Comparison of ENCODE assay signal across 1 cellular context in genomic region chr21:39601194-39601940, GRCh38.
TF ChIP-seq lines count a peak whose summit lies in the region.

No MANE protein-coding gene starts in this region.

TF ChIP-seq in K562, 482 proteins besides CTCF, POLR2A, EP300 and RAD21:
- TF ChIP-seq ZBTB40 (IDR thresholded peaks at IDR 0.05) (no peak), ZBTB40 (CRISPR knock-in tag; IDR thresholded peaks at IDR 0.05) (no peak), KAT2B (IDR thresholded peaks at IDR 0.05; ENCODE audit: low read depth, low read length) (no peak), E2F6 (IDR thresholded peaks at IDR 0.05; ENCODE audit: borderline replicate concordance in 1 of 2, extremely low read depth in 1 of 2, insufficient read depth in 1 of 2, insufficient read length in 1 of 2, low read depth in 1 of 2, low read length in 1 of 2, poor library complexity in 1 of 2, severe bottlenecking in 1 of 2) (no peak), MIER1 (IDR thresholded peaks at IDR 0.05; ENCODE audit: low read depth) (no peak), NFRKB (IDR thresholded peaks at IDR 0.05; ENCODE audit: low read depth) (no peak), BRF1 (IDR thresholded peaks at IDR 0.05; ENCODE audit: borderline replicate concordance, extremely low read depth, insufficient read length) (no peak), SFPQ (IDR thresholded peaks at IDR 0.05; ENCODE audit: low read depth, low read length) (no peak), POLR2H (tag; IDR thresholded peaks at IDR 0.05; ENCODE audit: low read depth) (no peak), ETV6 (IDR thresholded peaks at IDR 0.05; ENCODE audit: borderline replicate concordance in 1 of 2, low read depth in 2 of 2, low read length in 1 of 2) (no peak), ETV6 (CRISPR knock-in tag; IDR thresholded peaks at IDR 0.05; ENCODE audit: borderline replicate concordance) (no peak), TRIM24 (IDR thresholded peaks at IDR 0.05) (no peak), CEBPZ (IDR thresholded peaks at IDR 0.05; ENCODE audit: borderline replicate concordance, low read depth, low read length) (no peak), NRF1 (conservative IDR thresholded peaks at IDR 0.05 in 1 of 2, IDR thresholded peaks at IDR 0.05 in 1 of 2) (no peak), FOXP1 (CRISPR knock-in tag; IDR thresholded peaks at IDR 0.05) (no peak)
- TF ChIP-seq, protein P1, sequence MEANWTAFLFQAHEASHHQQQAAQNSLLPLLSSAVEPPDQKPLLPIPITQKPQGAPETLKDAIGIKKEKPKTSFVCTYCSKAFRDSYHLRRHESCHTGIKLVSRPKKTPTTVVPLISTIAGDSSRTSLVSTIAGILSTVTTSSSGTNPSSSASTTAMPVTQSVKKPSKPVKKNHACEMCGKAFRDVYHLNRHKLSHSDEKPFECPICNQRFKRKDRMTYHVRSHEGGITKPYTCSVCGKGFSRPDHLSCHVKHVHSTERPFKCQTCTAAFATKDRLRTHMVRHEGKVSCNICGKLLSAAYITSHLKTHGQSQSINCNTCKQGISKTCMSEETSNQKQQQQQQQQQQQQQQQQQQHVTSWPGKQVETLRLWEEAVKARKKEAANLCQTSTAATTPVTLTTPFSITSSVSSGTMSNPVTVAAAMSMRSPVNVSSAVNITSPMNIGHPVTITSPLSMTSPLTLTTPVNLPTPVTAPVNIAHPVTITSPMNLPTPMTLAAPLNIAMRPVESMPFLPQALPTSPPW (CRISPR knock-in tag; IDR thresholded peaks at IDR 0.05), result no peak
